In the genomic region with DNA sequence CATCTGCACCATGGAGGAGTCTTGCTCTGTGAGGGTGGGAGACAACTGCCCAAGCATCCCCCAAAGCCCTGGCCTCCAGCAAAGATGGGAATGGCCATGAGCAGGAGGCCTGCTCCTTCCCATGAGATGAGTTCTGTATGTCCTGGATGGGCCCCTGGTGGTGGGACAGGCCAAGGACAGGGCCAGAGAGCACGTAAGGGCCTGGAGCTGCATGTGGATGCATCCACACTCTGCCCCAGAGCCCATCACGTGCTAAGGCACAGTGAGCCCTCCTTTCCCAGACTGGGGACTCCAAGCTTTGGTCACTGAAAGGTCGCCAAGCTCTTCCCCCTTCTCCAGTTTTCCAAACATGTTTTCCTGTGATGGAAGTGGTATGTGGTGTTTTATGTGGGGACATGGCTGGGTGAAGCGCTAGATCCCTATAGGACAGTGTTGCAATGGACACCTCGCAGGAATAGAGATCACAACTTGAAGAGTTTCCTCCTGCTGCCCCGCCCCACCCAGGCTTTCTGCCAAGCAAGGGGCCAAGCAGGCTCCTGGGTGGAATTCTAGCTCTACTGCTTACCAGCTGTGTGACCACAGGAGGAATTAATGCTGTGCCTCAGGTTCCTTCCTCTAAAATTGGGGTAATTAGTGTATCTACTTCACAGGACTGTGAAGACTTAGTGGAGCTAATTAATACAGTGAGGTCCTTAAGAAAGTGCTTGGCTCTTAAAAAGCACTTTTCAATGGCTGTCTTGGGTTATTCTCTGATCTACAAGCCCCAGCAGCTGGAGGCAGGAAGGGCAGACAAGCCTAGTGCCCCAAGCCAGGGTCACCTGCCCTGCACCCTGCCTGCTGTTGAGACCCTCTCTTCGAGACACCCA, we compare ENCODE assay signal across 9 cellular contexts.
DNase-seq lines count a peak whose midpoint lies in the region; ATAC-seq and TF ChIP-seq lines count a peak whose summit lies in the region.
"Had no signal": no experiment of that assay in that cellular context is flagged by ENCODE, and none has a peak within 500 bp of the region (broad histone marks: within the 10 kb centered on the region; RNA-seq: fewer than 3 reads in every experiment).

No MANE protein-coding gene starts in this region.

- H3K9me1 ChIP-seq in IMR-90 (ENCODE audit: insufficient read depth, low read length) = peaks cover 23% of the 10 kb centered on the region

- no TSS peak for BruUV-seq in IMR-90 (replicated peaks; lab: Mats Ljungman, UMichigan)
- no TSS peak for BruUV-seq in MCF 10A (replicated peaks; lab: Mats Ljungman, UMichigan)
- BruUV-seq in Caco-2 (replicated peaks; lab: Mats Ljungman, UMichigan) = no TSS peak

- peak; percentile 70 for ATAC-seq in IMR-90 (ENCODE audit: low read depth)
- ATAC-seq in lung (ENCODE audit: insufficient read depth, low FRiP score) = no peak
- no peak for ATAC-seq in HG02885 (IDR thresholded peaks at IDR 0.05; ENCODE audit: poor library complexity, unreplicated experiment)

- H3K36me3 Mint-ChIP-seq in MCF 10A (ENCODE audit: insufficient read depth, unreplicated experiment) (peaks cover 5% of the 10 kb centered on the region), Caco-2 (ENCODE audit: insufficient read depth, unreplicated experiment) (no peaks in the 10 kb centered on the region)

- H3K79me1 ChIP-seq in IMR-90 (ENCODE audit: low read depth in 1 of 2, low read length in 2 of 2) = peaks cover 23 to 73% of the 10 kb centered on the region in 2 experiments; a peak in 3 of 4 replicates

- H3K4me3 ChIP-seq in IMR-90 (ENCODE audit: insufficient read depth, low read depth, low read length) (no peak overlapping the region), lung (no peak overlapping the region), Caco-2 (ENCODE audit: low read depth, low read length) (no peak overlapping the region)

- peak overlapping the region; percentile 28; the same call in 1 of the 2 replicates for H4K5ac ChIP-seq in IMR-90 (ENCODE audit: low read depth, low read length)

- TF ChIP-seq POLR2A in IMR-90 (IDR thresholded peaks at IDR 0.05; ENCODE audit: low read depth, low read length) = no peak

- H3K56ac ChIP-seq in IMR-90 (ENCODE audit: extremely low read depth, insufficient read depth, low read length) = no peak overlapping the region

- H2AK5ac ChIP-seq in IMR-90 (ENCODE audit: low read depth, low read length) = peak overlapping the region; percentile 46; the same call in 1 of the 2 replicates

- H4K8ac ChIP-seq in IMR-90 (ENCODE audit: low read depth in 2 of 2, low read length in 2 of 2) = no peak overlapping the region; a peak in 1 of 4 replicates

- peak overlapping the region; percentile 37 for H2BK5ac ChIP-seq in IMR-90 (ENCODE audit: low read depth, low read length, poor library complexity, severe bottlenecking)

- intact Hi-C loops in IMR-90 (cut with micrococcal nuclease) (loop anchor here (2.0 kb wide), 1 partner anchor 19 kb away; no protein-coding TSS in a partner anchor), MCF 10A (cut with micrococcal nuclease) (no loop called here), Caco-2 (cut with micrococcal nuclease; ENCODE audit: unreplicated experiment) (loop anchor here (5.0 kb wide), 1 partner anchor 35 kb away; no protein-coding TSS in a partner anchor)

- POLR2A ChIA-PET in IMR-90 (lab: Charles Lee; ENCODE audit: unreplicated experiment) (no interaction called here), MCF 10A (lab: Yijun Ruan, JAX) (interaction anchor here (0.5 to 0.8 kb wide), 2 partner anchors 20 to 1874 kb away, joined by 3 to 5 read pairs; no protein-coding TSS in a partner anchor), Caco-2 (lab: Charles Lee) (no interaction called here)

- 0 out of 2 replicates have a peak, but pooled peaks have one; percentile 11 for TF ChIP-seq CTCF in IMR-90 (conservative IDR thresholded peaks at IDR 0.05; ENCODE audit: low read depth, low read length)
- TF ChIP-seq CTCF in MCF 10A (IDR thresholded peaks at IDR 0.05; ENCODE audit: unreplicated experiment) = peak; percentile 6
- no peak for TF ChIP-seq CTCF in lung (IDR thresholded peaks at IDR 0.05; ENCODE audit: control extremely low read depth, extremely low read depth)
- peak in 1 of 2 experiments; percentile 28 for TF ChIP-seq CTCF in Caco-2 (IDR thresholded peaks at IDR 0.05; ENCODE audit: insufficient read depth in 1 of 2, low read depth in 1 of 2, low read length in 1 of 2, severe bottlenecking in 1 of 2, unreplicated experiment in 1 of 2)

- CTCF ChIA-PET in IMR-90 (lab: Yijun Ruan, JAX) = interaction anchor here (1.4 kb wide), 1 partner anchor 52 kb away, joined by 3 read pairs; no protein-coding TSS in a partner anchor
- CTCF ChIA-PET in MCF 10A (lab: Yijun Ruan, JAX) = interaction anchor here (0.7 to 1.5 kb wide), 4 partner anchors 12 to 48 kb away, joined by 3 to 5 read pairs (median 3); no protein-coding TSS in a partner anchor
- CTCF ChIA-PET in Caco-2 (lab: Charles Lee) = interaction anchor here (0.6 to 1.8 kb wide), 2 partner anchors 37 to 227 kb away, joined by 6 to 8 read pairs; no protein-coding TSS in a partner anchor

- peak; percentile 87 for DNase-seq in AG20443 (ENCODE audit: low spot score)
- DNase-seq in IMR-90 = peak; percentile 68
- peak; percentile 72 for DNase-seq in MCF 10A (ENCODE audit: unreplicated experiment)
- DNase-seq in lung (ENCODE audit: low spot score) = peak; percentile 52
- no peak for DNase-seq in OCI-M2 (lab: John Stamatoyannopoulos, UW; ENCODE audit: unreplicated experiment)
- DNase-seq in foreskin melanocyte = no peak
- DNase-seq in Caco-2 = no peak
- DNase-seq: activated CD4-positive, CD25-positive, alpha-beta regulatory T cell had no signal

- H3K9me3 ChIP-seq in IMR-90 (ENCODE audit: control insufficient read depth, insufficient read depth, low read length) = no peaks in the 10 kb centered on the region
- H3K9me3 ChIP-seq in lung (ENCODE audit: control insufficient read depth in 2 of 2, insufficient read depth in 1 of 2, low read length in 1 of 2) = no peaks in the 10 kb centered on the region
- H3K9me3 ChIP-seq in Caco-2 = no peaks in the 10 kb centered on the region

- H3K18ac ChIP-seq in IMR-90 (ENCODE audit: low read depth, low read length) = 0 out of 2 replicates have a peak overlapping the region, but pooled peaks have one; percentile 39

- no peak overlapping the region for H3K14ac ChIP-seq in IMR-90 (replicated peaks; ENCODE audit: low read depth, low read length)

- dilution Hi-C loops in IMR-90 (cut with HindIII; ENCODE audit: low sequenced_read_pairs, unreplicated experiment) = no loop called here

- H3K4me2 ChIP-seq in IMR-90 (ENCODE audit: low read depth, low read length) = no peak overlapping the region

- H3K27ac ChIP-seq in IMR-90 (ENCODE audit: insufficient read depth, low read length) (no peak overlapping the region), lung (ENCODE audit: low read depth in 1 of 2, low read length in 1 of 2) (no peak overlapping the region)

- no peaks in the 10 kb centered on the region; the same call in 1 of the 2 replicates for H3K36me3 ChIP-seq in IMR-90 (ENCODE audit: control insufficient read depth, insufficient read depth, low read length)
- peaks cover 0 to 4% of the 10 kb centered on the region in 2 donors for H3K36me3 ChIP-seq in lung (ENCODE audit: control insufficient read depth in 2 of 2, insufficient read depth in 2 of 2, low read length in 2 of 2)
- no peaks in the 10 kb centered on the region for H3K36me3 ChIP-seq in Caco-2 (ENCODE audit: control insufficient read depth, insufficient read depth, low read length)

- H3K27me3 Mint-ChIP-seq in MCF 10A (ENCODE audit: insufficient read depth, unreplicated experiment) (no peaks in the 10 kb centered on the region), Caco-2 (ENCODE audit: insufficient read depth, unreplicated experiment) (no peaks in the 10 kb centered on the region)

- no peak overlapping the region for H2BK20ac ChIP-seq in IMR-90 (ENCODE audit: low read depth, low read length)

- H2AFZ ChIP-seq in IMR-90 (replicated peaks; ENCODE audit: low read length, poor library complexity) = no peak overlapping the region

- no peaks in the 10 kb centered on the region for H3K9me3 Mint-ChIP-seq in MCF 10A (ENCODE audit: unreplicated experiment)
- H3K9me3 Mint-ChIP-seq in Caco-2 (ENCODE audit: unreplicated experiment) = no peaks in the 10 kb centered on the region

- H3K23ac ChIP-seq in IMR-90 (ENCODE audit: low read depth, low read length) = no peak overlapping the region

- no peaks in the 10 kb centered on the region for H3K27me3 ChIP-seq in IMR-90 (ENCODE audit: control insufficient read depth, insufficient read depth, low read length)
- H3K27me3 ChIP-seq in lung (ENCODE audit: control insufficient read depth, insufficient read depth) = no peaks in the 10 kb centered on the region
- no peaks in the 10 kb centered on the region for H3K27me3 ChIP-seq in Caco-2 (replicated peaks; ENCODE audit: control insufficient read depth, insufficient read depth, low read length)

- H3K4me3 Mint-ChIP-seq in MCF 10A (ENCODE audit: unreplicated experiment) (no peak overlapping the region), Caco-2 (ENCODE audit: unreplicated experiment) (no peak overlapping the region)

- no peak overlapping the region for H3K9ac ChIP-seq in IMR-90 (ENCODE audit: low read depth, low read length)

- WGBS in IMR-90 (ENCODE audit: extremely low coverage in 2 of 2, insufficient read length in 1 of 2), 2 experiments = no CpG with 5 or more reads among the region's 7 CpGs
- 44 to 52% methylated on average over 7 of the region's 7 CpGs for WGBS in lung, 2 donors

- no peak overlapping the region for H3K4ac ChIP-seq in IMR-90 (ENCODE audit: low read depth, low read length)

- H3K27ac Mint-ChIP-seq in MCF 10A (ENCODE audit: low read depth, unreplicated experiment) = no peak overlapping the region
- H3K27ac Mint-ChIP-seq in Caco-2 (ENCODE audit: unreplicated experiment) = no peak overlapping the region

- H3K4me1 ChIP-seq in IMR-90 (ENCODE audit: control insufficient read depth, insufficient read depth, low read length) (peaks cover 21% of the 10 kb centered on the region), lung (ENCODE audit: control insufficient read depth in 2 of 2, insufficient read depth in 2 of 2, low read length in 2 of 2) (peaks cover 27 to 47% of the 10 kb centered on the region in 2 donors), Caco-2 (no peaks in the 10 kb centered on the region)

- H2AK9ac ChIP-seq in IMR-90 (replicated peaks; ENCODE audit: low read depth, low read length, poor library complexity) = peak overlapping the region; percentile 18

- no peak overlapping the region; the same call in 1 of the 2 replicates for H4K91ac ChIP-seq in IMR-90 (ENCODE audit: insufficient read depth, low read depth, low read length)

- peaks cover 64% of the 10 kb centered on the region for H4K20me1 ChIP-seq in IMR-90 (ENCODE audit: insufficient read depth, low read length)

- H3K4me1 Mint-ChIP-seq in MCF 10A (ENCODE audit: insufficient read depth, unreplicated experiment) = peaks cover 15% of the 10 kb centered on the region
- no peaks in the 10 kb centered on the region for H3K4me1 Mint-ChIP-seq in Caco-2 (ENCODE audit: low read depth, unreplicated experiment)

- no peak for TF ChIP-seq RAD21 in IMR-90 (IDR thresholded peaks at IDR 0.05; ENCODE audit: low read length)

- no peak overlapping the region for H2BK120ac ChIP-seq in IMR-90 (ENCODE audit: low read depth, low read length)

- H2BK15ac ChIP-seq in IMR-90 (ENCODE audit: low read depth, low read length) = no peak overlapping the region

- in situ Hi-C loops in IMR-90 (cut with MboI; ENCODE audit: low sequenced_read_pairs) = no loop called here

TF ChIP-seq in IMR-90, 13 proteins besides CTCF, POLR2A, EP300 and RAD21 (continues in another document):
- TF ChIP-seq FOS (IDR thresholded peaks at IDR 0.05; ENCODE audit: low read depth, low read length) = no peak

Comparison
In these comparisons a context has a peak if more than half of its experiments do, and no peak if none do; other contexts are left out.
1. DNase-seq: peak in AG20443 (single experiment), IMR-90 (single experiment), MCF 10A (single experiment) and lung (single experiment); none in OCI-M2 (single experiment), foreskin melanocyte (single experiment) and Caco-2 (0 of 2).